ENCODE assay signal across 17 cellular contexts in the genomic region with DNA sequence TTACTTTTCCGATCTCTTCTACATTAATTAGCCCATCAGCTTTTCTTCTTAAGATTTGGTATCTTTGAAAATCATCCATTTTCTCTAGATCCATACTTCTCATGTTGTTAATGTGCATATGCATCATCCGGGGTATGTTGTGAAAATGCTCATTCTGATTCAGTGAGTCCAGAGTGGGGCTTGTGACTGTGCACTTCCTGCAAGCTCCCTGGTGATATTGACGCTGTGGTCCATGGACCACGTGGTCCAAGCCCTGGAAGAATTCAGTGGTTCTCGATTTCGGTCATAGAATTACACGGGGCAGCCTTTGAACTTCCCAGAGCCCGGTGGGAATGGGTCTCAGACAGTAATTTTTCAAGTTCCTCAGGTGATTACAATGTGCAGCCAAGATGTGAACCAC.
DNase-seq lines count a peak whose midpoint lies in the region; ATAC-seq and TF ChIP-seq lines count a peak whose summit lies in the region.
"Had no signal": no experiment of that assay in that cellular context is flagged by ENCODE, and none has a peak within 500 bp of the region (broad histone marks: within the 10 kb centered on the region; RNA-seq: fewer than 3 reads in every experiment).

No MANE protein-coding gene starts in this region.

- 91% methylated on average over 8 of the region's 8 CpGs for WGBS in hepatocyte (ENCODE audit: low lambda C conversion rate, missing lambda C conversion rate)

- no peaks in the 10 kb centered on the region for H3K4me1 ChIP-seq in hepatocyte (ENCODE audit: insufficient read depth)
- H3K4me1 ChIP-seq: BLaER1 treated with 17β-estradiol and CSF1 and Interleukin-3, amounts not matched to agents 10 nM and 100 nM had no signal

- no peaks in the 10 kb centered on the region for H3K9me3 Mint-ChIP-seq in activated T-cell treated with anti-CD3 and anti-CD28 coated beads, Interleukin-2, amount 50 U/mL, for 24 hours
- no peaks in the 10 kb centered on the region for H3K9me3 Mint-ChIP-seq in activated T-cell treated with anti-CD3 and anti-CD28 coated beads, Interleukin-2, amount 50 U/mL, for 4 hours
- H3K9me3 Mint-ChIP-seq in activated T-helper 17 cell treated with anti-CD3 and anti-CD28 coated beads, Interleukin-2, amount 50 U/mL, for 72 hours, result no peaks in the 10 kb centered on the region
- H3K9me3 Mint-ChIP-seq in stimulated activated naive B cell treated with anti-CD40 and anti-IgM and Interleukin-4, amounts not matched to agents 10 μg/mL and 1 μg/mL and 100 μg/mL, for 72 hours, result no peaks in the 10 kb centered on the region
- H3K9me3 Mint-ChIP-seq: CD4-positive, CD25-positive, alpha-beta regulatory T cell; H9 had no signal

- peak overlapping the region; percentile 55 for H3K27ac Mint-ChIP-seq in activated T-cell treated with anti-CD3 and anti-CD28 coated beads, Interleukin-2, amount 50 U/mL, for 24 hours
- no peak overlapping the region for H3K27ac Mint-ChIP-seq in activated T-helper 17 cell treated with anti-CD3 and anti-CD28 coated beads, Interleukin-2, amount 50 U/mL, for 72 hours
- peak overlapping the region; percentile 56 for H3K27ac Mint-ChIP-seq in stimulated activated naive B cell treated with anti-CD40 and anti-IgM and Interleukin-4, amounts not matched to agents 10 μg/mL and 1 μg/mL and 100 μg/mL, for 72 hours
- H3K27ac Mint-ChIP-seq: CD4-positive, CD25-positive, alpha-beta regulatory T cell; H9 had no signal

- ATAC-seq in activated T-cell treated with anti-CD3 and anti-CD28 coated beads, Interleukin-2, amount 50 U/mL, for 4 hours, result no peak
- ATAC-seq in activated T-helper 17 cell treated with anti-CD3 and anti-CD28 coated beads, Interleukin-2, amount 50 U/mL, for 72 hours (replicated peaks), result peak; percentile 51
- ATAC-seq in stimulated activated naive B cell treated with anti-CD40 and anti-IgM and Interleukin-4, amounts not matched to agents 10 μg/mL and 1 μg/mL and 100 μg/mL, for 72 hours (replicated peaks), result peak in 1 of 2 donors; percentile 18

- H3K9me2 ChIP-seq in hepatocyte (replicated peaks; ENCODE audit: insufficient read depth), result no peaks in the 10 kb centered on the region

- peaks cover 13% of the 10 kb centered on the region for H3K4me1 Mint-ChIP-seq in activated T-cell treated with anti-CD3 and anti-CD28 coated beads, Interleukin-2, amount 50 U/mL, for 24 hours (ENCODE audit: low read depth)
- no peaks in the 10 kb centered on the region for H3K4me1 Mint-ChIP-seq in activated T-cell treated with anti-CD3 and anti-CD28 coated beads, Interleukin-2, amount 50 U/mL, for 4 hours (ENCODE audit: low read depth)
- H3K4me1 Mint-ChIP-seq in activated T-helper 17 cell treated with anti-CD3 and anti-CD28 coated beads, Interleukin-2, amount 50 U/mL, for 72 hours, result no peaks in the 10 kb centered on the region
- H3K4me1 Mint-ChIP-seq in stimulated activated naive B cell treated with anti-CD40 and anti-IgM and Interleukin-4, amounts not matched to agents 10 μg/mL and 1 μg/mL and 100 μg/mL, for 72 hours, result peaks cover 0 to 3% of the 10 kb centered on the region in 2 donors

- H3K4me2 ChIP-seq in hepatocyte, result no peak overlapping the region
- H3K4me2 ChIP-seq: BLaER1 treated with 17β-estradiol and CSF1 and Interleukin-3, amounts not matched to agents 10 nM and 100 nM had no signal

- no peak overlapping the region for H3K4me3 ChIP-seq in hepatocyte
- H3K4me3 ChIP-seq: BLaER1 treated with 17β-estradiol and CSF1 and Interleukin-3, amounts not matched to agents 10 nM and 100 nM had no signal

- no peak for TF ChIP-seq CTCF in hepatocyte (IDR thresholded peaks at IDR 0.05; ENCODE audit: poor library complexity)

- no peaks in the 10 kb centered on the region for H3K27me3 ChIP-seq in hepatocyte
- H3K27me3 ChIP-seq: BLaER1 treated with 17β-estradiol and CSF1 and Interleukin-3, amounts not matched to agents 10 nM and 100 nM had no signal

- no peak overlapping the region for H3K27ac ChIP-seq in hepatocyte
- H3K27ac ChIP-seq: BLaER1 treated with 17β-estradiol and CSF1 and Interleukin-3, amounts not matched to agents 10 nM and 100 nM had no signal

- H3K36me3 ChIP-seq in hepatocyte (replicated peaks; ENCODE audit: insufficient read depth, low read depth), result no peaks in the 10 kb centered on the region

- H3K9me3 ChIP-seq in hepatocyte (ENCODE audit: low read depth), result no peaks in the 10 kb centered on the region

- H3K4me3 Mint-ChIP-seq in activated T-cell treated with anti-CD3 and anti-CD28 coated beads, Interleukin-2, amount 50 U/mL, for 24 hours, result no peak overlapping the region
- H3K4me3 Mint-ChIP-seq in activated T-cell treated with anti-CD3 and anti-CD28 coated beads, Interleukin-2, amount 50 U/mL, for 4 hours, result no peak overlapping the region
- H3K4me3 Mint-ChIP-seq in activated T-helper 17 cell treated with anti-CD3 and anti-CD28 coated beads, Interleukin-2, amount 50 U/mL, for 72 hours, result no peak overlapping the region
- H3K4me3 Mint-ChIP-seq in stimulated activated naive B cell treated with anti-CD40 and anti-IgM and Interleukin-4, amounts not matched to agents 10 μg/mL and 1 μg/mL and 100 μg/mL, for 72 hours, result no peak overlapping the region
- H3K4me3 Mint-ChIP-seq: CD4-positive, CD25-positive, alpha-beta regulatory T cell; H9 had no signal

- H3K36me3 Mint-ChIP-seq in activated T-cell treated with anti-CD3 and anti-CD28 coated beads, Interleukin-2, amount 50 U/mL, for 24 hours (ENCODE audit: low read depth), result peaks cover 23% of the 10 kb centered on the region
- H3K36me3 Mint-ChIP-seq in activated T-cell treated with anti-CD3 and anti-CD28 coated beads, Interleukin-2, amount 50 U/mL, for 4 hours (ENCODE audit: insufficient read depth), result no peaks in the 10 kb centered on the region
- H3K36me3 Mint-ChIP-seq in activated T-helper 17 cell treated with anti-CD3 and anti-CD28 coated beads, Interleukin-2, amount 50 U/mL, for 72 hours (ENCODE audit: low read depth), result no peaks in the 10 kb centered on the region
- peaks cover 0 to 11% of the 10 kb centered on the region in 2 donors for H3K36me3 Mint-ChIP-seq in stimulated activated naive B cell treated with anti-CD40 and anti-IgM and Interleukin-4, amounts not matched to agents 10 μg/mL and 1 μg/mL and 100 μg/mL, for 72 hours

- H4K20me1 ChIP-seq in hepatocyte (ENCODE audit: insufficient read depth, poor library complexity, severe bottlenecking), result no peaks in the 10 kb centered on the region

- no peaks in the 10 kb centered on the region for H3K79me2 ChIP-seq in hepatocyte

- no peak for DNase-seq in activated T-cell treated with anti-CD3 and anti-CD28 coated beads, Interleukin-2, amount 50 U/mL, for 24 hours
- no peak for DNase-seq in activated T-cell treated with anti-CD3 and anti-CD28 coated beads, Interleukin-2, amount 50 U/mL, for 4 hours
- DNase-seq in MV-4-11 (lab: John Stamatoyannopoulos, UW), result peak; percentile 26
- no peak for DNase-seq in stimulated activated naive B cell treated with anti-CD40 and anti-IgM and Interleukin-4, amounts not matched to agents 10 μg/mL and 1 μg/mL and 100 μg/mL, for 72 hours
- no peak for DNase-seq in AG08395 (ENCODE audit: low spot score)
- DNase-seq in DMS79 (lab: John Stamatoyannopoulos, UW), result no peak
- no peak for DNase-seq in hepatocyte (ENCODE audit: low spot score)
- DNase-seq: 8988T; Calu3; CD4-positive, CD25-positive, alpha-beta regulatory T cell; DMS 273 treated with DMSO at 0.1 percent for 48 hours; DND-41; GDM1; GOT3; H9 had no signal

- no peak overlapping the region for H2AFZ ChIP-seq in hepatocyte

- no peaks in the 10 kb centered on the region for H3K27me3 Mint-ChIP-seq in activated T-cell treated with anti-CD3 and anti-CD28 coated beads, Interleukin-2, amount 50 U/mL, for 24 hours
- no peaks in the 10 kb centered on the region for H3K27me3 Mint-ChIP-seq in activated T-cell treated with anti-CD3 and anti-CD28 coated beads, Interleukin-2, amount 50 U/mL, for 4 hours (ENCODE audit: low read depth)
- no peaks in the 10 kb centered on the region for H3K27me3 Mint-ChIP-seq in activated T-helper 17 cell treated with anti-CD3 and anti-CD28 coated beads, Interleukin-2, amount 50 U/mL, for 72 hours
- H3K27me3 Mint-ChIP-seq in stimulated activated naive B cell treated with anti-CD40 and anti-IgM and Interleukin-4, amounts not matched to agents 10 μg/mL and 1 μg/mL and 100 μg/mL, for 72 hours, result no peaks in the 10 kb centered on the region
- H3K27me3 Mint-ChIP-seq: CD4-positive, CD25-positive, alpha-beta regulatory T cell had no signal
